25 cellular contexts compared by ENCODE assay signal in genomic region chr9:87786876-87787275, GRCh38.
DNase-seq lines count a peak whose midpoint lies in the region; ATAC-seq, FAIRE-seq and TF ChIP-seq lines count a peak whose summit lies in the region.
"Had no signal": no experiment of that assay in that cellular context is flagged by ENCODE, and none has a peak within 500 bp of the region (broad histone marks: within the 10 kb centered on the region; RNA-seq: fewer than 3 reads in every experiment).

No MANE protein-coding gene starts in this region.

- CTCF ChIA-PET in H1 (lab: Charles Lee; ENCODE audit: partially characterized antibody), result interaction anchor here (1.1 to 1.3 kb wide), 2 partner anchors 25 to 102 kb away, joined by 3 to 4 read pairs; no protein-coding TSS in a partner anchor

- H2AFZ ChIP-seq in H1 (ENCODE audit: low read length) (0 out of 2 replicates have a peak overlapping the region, but pooled peaks have one; percentile 67), hepatocyte (no peak overlapping the region)
- H2AFZ ChIP-seq: GM23248 had no signal

- no peak for TF ChIP-seq CTCF in H1 (IDR thresholded peaks at IDR 0.05; ENCODE audit: control extremely low read depth in 1 of 3, insufficient read depth in 1 of 3, low read depth in 1 of 3, low read length in 3 of 3)
- no peak for TF ChIP-seq CTCF in progenitor cell of endocrine pancreas (IDR thresholded peaks at IDR 0.05; ENCODE audit: unreplicated experiment)
- no peak for TF ChIP-seq CTCF in hepatocyte (IDR thresholded peaks at IDR 0.05; ENCODE audit: poor library complexity)
- no peak for TF ChIP-seq CTCF in foreskin keratinocyte (conservative IDR thresholded peaks at IDR 0.05)

- H3K56ac ChIP-seq in H1 (replicated peaks; ENCODE audit: insufficient read length, low read depth, low read length), result no peak overlapping the region

- H3K27ac ChIP-seq in H1 (ENCODE audit: low read depth, low read length) (no peak overlapping the region), hepatocyte (no peak overlapping the region), foreskin keratinocyte (no peak overlapping the region)
- H3K27ac ChIP-seq: GM23248 had no signal

- no peak for TF ChIP-seq EP300 in H1 (IDR thresholded peaks at IDR 0.05; ENCODE audit: borderline replicate concordance in 1 of 2, low read depth in 2 of 2, low read length in 2 of 2)

- H3K27me3 ChIP-seq in H1 (replicated peaks in 1 of 4; ENCODE audit: control insufficient read depth in 3 of 4, extremely low read depth in 1 of 4, insufficient read depth in 3 of 4, low read length in 3 of 4), result no peaks in the 10 kb centered on the region
- H3K27me3 ChIP-seq in hepatocyte, result no peaks in the 10 kb centered on the region
- no peaks in the 10 kb centered on the region for H3K27me3 ChIP-seq in foreskin keratinocyte

- H3K36me3 ChIP-seq in H1 (ENCODE audit: control insufficient read depth in 2 of 4, insufficient read depth in 4 of 4, low read length in 3 of 4) (no peaks in the 10 kb centered on the region), hepatocyte (replicated peaks; ENCODE audit: insufficient read depth, low read depth) (no peaks in the 10 kb centered on the region)
- H3K36me3 ChIP-seq: HAP-1 had no signal

- no peaks in the 10 kb centered on the region for H3K36me3 Mint-ChIP-seq in activated T-cell treated with anti-CD3 and anti-CD28 coated beads, Interleukin-2, amount 50 U/mL, for 72 hours (ENCODE audit: insufficient read depth in 2 of 2)
- no peaks in the 10 kb centered on the region for H3K36me3 Mint-ChIP-seq in progenitor cell of endocrine pancreas (ENCODE audit: insufficient read depth)
- H3K36me3 Mint-ChIP-seq: CD4-positive, alpha-beta memory T cell had no signal

- no peaks in the 10 kb centered on the region for H3K9me2 ChIP-seq in hepatocyte (replicated peaks; ENCODE audit: insufficient read depth)

- H3K4me3 ChIP-seq in H1 (ENCODE audit: extremely low read depth in 1 of 4, insufficient read depth in 2 of 4, low read depth in 3 of 4, low read length in 4 of 4), result no peak overlapping the region
- H3K4me3 ChIP-seq in hepatocyte, result no peak overlapping the region
- H3K4me3 ChIP-seq: A549, GM23248, HAP-1 had no signal

- H3K9me3 ChIP-seq in H1 (ENCODE audit: insufficient read depth in 2 of 2, low read depth in 1 of 2, low read length in 1 of 2) (no peaks in the 10 kb centered on the region), hepatocyte (ENCODE audit: low read depth) (no peaks in the 10 kb centered on the region)
- H3K9me3 ChIP-seq: A549, HAP-1 had no signal

- WGBS in H1 (ENCODE audit: extremely low coverage in 1 of 2, insufficient coverage in 1 of 2, insufficient read length in 1 of 2, insufficient replicate concordance in 2 of 2, low coverage in 1 of 2, low lambda C conversion rate in 2 of 2, missing lambda C conversion rate in 1 of 2), 2 experiments, result 84% methylated on average over 2 of the region's 2 CpGs; no CpG with 5 or more reads in 1 of the 2 experiments
- 86% methylated on average over 2 of the region's 2 CpGs for WGBS in hepatocyte (ENCODE audit: low lambda C conversion rate, missing lambda C conversion rate)

- H4K20me1 ChIP-seq in H1 (replicated peaks in 1 of 2; ENCODE audit: control insufficient read depth in 1 of 2, insufficient read depth in 2 of 2, low read length in 2 of 2) (no peaks in the 10 kb centered on the region), hepatocyte (ENCODE audit: insufficient read depth, poor library complexity, severe bottlenecking) (no peaks in the 10 kb centered on the region)

- H4K91ac ChIP-seq in H1 (replicated peaks; ENCODE audit: insufficient read length, low read length), result no peak overlapping the region

- no peak overlapping the region for H4K8ac ChIP-seq in H1 (ENCODE audit: extremely low read depth, insufficient read depth, low read length)

- FAIRE-seq in H1 (lab: Jason Lieb, UNC), result no peak
- FAIRE-seq: A549, GM12891, GM18507, H54 had no signal

- peaks cover 15% of the 10 kb centered on the region for H3K27me3 Mint-ChIP-seq in activated T-cell treated with anti-CD3 and anti-CD28 coated beads, Interleukin-2, amount 50 U/mL, for 72 hours (ENCODE audit: low read depth)
- peaks cover 3% of the 10 kb centered on the region for H3K27me3 Mint-ChIP-seq in progenitor cell of endocrine pancreas

- no peaks in the 10 kb centered on the region for H3K9me3 Mint-ChIP-seq in activated T-cell treated with anti-CD3 and anti-CD28 coated beads, Interleukin-2, amount 50 U/mL, for 72 hours
- H3K9me3 Mint-ChIP-seq in progenitor cell of endocrine pancreas (ENCODE audit: low read depth), result peaks cover 3% of the 10 kb centered on the region
- H3K9me3 Mint-ChIP-seq: HFFc6 had no signal

- H3K23me2 ChIP-seq in H1 (ENCODE audit: low read depth, low read length), result no peaks in the 10 kb centered on the region

- no peak for TF ChIP-seq POLR2A in H1 (IDR thresholded peaks at IDR 0.05; ENCODE audit: control extremely low read depth in 1 of 2, low read depth in 2 of 2, low read length in 2 of 2)

- no peaks in the 10 kb centered on the region for H3K79me1 ChIP-seq in H1 (ENCODE audit: low read depth, low read length)

- H4K5ac ChIP-seq in H1 (ENCODE audit: insufficient read length, low read depth, low read length), result no peak overlapping the region

- H3K27ac Mint-ChIP-seq in activated T-cell treated with anti-CD3 and anti-CD28 coated beads, Interleukin-2, amount 50 U/mL, for 72 hours, result no peak overlapping the region
- peak overlapping the region; percentile 31 for H3K27ac Mint-ChIP-seq in progenitor cell of endocrine pancreas
- H3K27ac Mint-ChIP-seq: CD4-positive, alpha-beta memory T cell; HFFc6 had no signal

- no peak overlapping the region for H2BK120ac ChIP-seq in H1 (replicated peaks; ENCODE audit: low read depth, low read length)

- no peak overlapping the region for H3K23ac ChIP-seq in H1 (ENCODE audit: insufficient read length)

- H3K79me2 ChIP-seq in H1 (ENCODE audit: control insufficient read depth in 1 of 2, insufficient read depth in 2 of 2, low read length in 2 of 2), result no peaks in the 10 kb centered on the region
- no peaks in the 10 kb centered on the region for H3K79me2 ChIP-seq in hepatocyte

- H2BK15ac ChIP-seq in H1 (ENCODE audit: low read length), result no peak overlapping the region

- POLR2A ChIA-PET in H1 (lab: Charles Lee; ENCODE audit: partially characterized antibody), result no interaction called here

- H2BK12ac ChIP-seq in H1 (ENCODE audit: low read depth, low read length), result no peak overlapping the region

- H3K4me1 Mint-ChIP-seq in activated T-cell treated with anti-CD3 and anti-CD28 coated beads, Interleukin-2, amount 50 U/mL, for 72 hours (ENCODE audit: low read depth), result no peaks in the 10 kb centered on the region
- peaks cover 18% of the 10 kb centered on the region for H3K4me1 Mint-ChIP-seq in progenitor cell of endocrine pancreas (ENCODE audit: low read depth)

- H3K14ac ChIP-seq in H1 (ENCODE audit: insufficient read length), result no peak overlapping the region

- H2BK20ac ChIP-seq in H1 (ENCODE audit: low read length), result no peak overlapping the region

- H3K4me1 ChIP-seq in H1 (replicated peaks in 1 of 4; ENCODE audit: control insufficient read depth in 3 of 4, insufficient read depth in 4 of 4, low read length in 3 of 4) (no peaks in the 10 kb centered on the region), hepatocyte (ENCODE audit: insufficient read depth) (peaks cover 5% of the 10 kb centered on the region), foreskin keratinocyte (no peaks in the 10 kb centered on the region)
- H3K4me1 ChIP-seq: HAP-1 had no signal

- no peak overlapping the region for H2BK5ac ChIP-seq in H1 (ENCODE audit: low read depth, low read length)

- H3K4me3 Mint-ChIP-seq in activated T-cell treated with anti-CD3 and anti-CD28 coated beads, Interleukin-2, amount 50 U/mL, for 72 hours, result no peak overlapping the region
- H3K4me3 Mint-ChIP-seq in progenitor cell of endocrine pancreas (ENCODE audit: low read depth), result no peak overlapping the region
- H3K4me3 Mint-ChIP-seq: CD4-positive, alpha-beta memory T cell; HFFc6 had no signal

- H3K18ac ChIP-seq in H1 (ENCODE audit: extremely low read depth, low read length), result no peak overlapping the region

- no peak for DNase-seq in activated T-cell treated with anti-CD3 and anti-CD28 coated beads, Interleukin-2, amount 50 U/mL, for 72 hours
- no peak for DNase-seq in activated T-cell treated with anti-CD3 and anti-CD28 coated beads, Interleukin-2, amount 50 U/mL, for 1 hour
- DNase-seq in OCI-M1 (lab: John Stamatoyannopoulos, UW) (peak; percentile 26), H1 (ENCODE audit: low read depth in 1 of 2, low spot score in 2 of 2) (no peak), progenitor cell of endocrine pancreas (ENCODE audit: low spot score, unreplicated experiment) (no peak), hepatocyte (ENCODE audit: low spot score) (no peak), NCI-H1092 treated with DMSO at 0.1 percent for 48 hours (lab: John Stamatoyannopoulos, UW) (no peak), foreskin keratinocyte (no peak)
- DNase-seq: 8988T; ACHN; AML-193; C1 segment of cervical spinal cord; Calu3; CD4-positive, alpha-beta memory T cell; COR-L47; DMS53; DMS79 treated with DMSO at 0.1 percent for 48 hours; GF-D8; GM23248; HFFc6 had no signal

- H2AK5ac ChIP-seq in H1 (ENCODE audit: low read depth, low read length), result no peak overlapping the region

- H3K4ac ChIP-seq in H1 (replicated peaks; ENCODE audit: insufficient read length, low read depth, low read length), result no peak overlapping the region

- no peak for TF ChIP-seq RAD21 in H1 (IDR thresholded peaks at IDR 0.05 in 1 of 2, conservative IDR thresholded peaks at IDR 0.05 in 1 of 2; ENCODE audit: low read depth in 2 of 2, low read length in 2 of 2)

- ATAC-seq in activated T-cell treated with anti-CD3 and anti-CD28 coated beads, Interleukin-2, amount 50 U/mL, for 72 hours (replicated peaks in 1 of 2), result peak; percentile 47 to 53
- ATAC-seq in foreskin keratinocyte, result no peak
- ATAC-seq: A549 had no signal

- H3K9ac ChIP-seq in H1 (replicated peaks in 1 of 4; ENCODE audit: extremely low read depth in 1 of 4, low read depth in 3 of 4, low read length in 3 of 4), result no peak overlapping the region
- H3K9ac ChIP-seq: GM23248 had no signal

- H3K4me2 ChIP-seq in H1 (ENCODE audit: insufficient read depth in 1 of 2, low read depth in 2 of 2, low read length in 2 of 2) (no peak overlapping the region), hepatocyte (no peak overlapping the region)
- H3K4me2 ChIP-seq: A549 had no signal

TF ChIP-seq in H1, 55 proteins besides CTCF, POLR2A, EP300 and RAD21 (continues in another document):
- TF ChIP-seq JUN (IDR thresholded peaks at IDR 0.05; ENCODE audit: low read depth, low read length), result no peak
- no peak for TF ChIP-seq EGR1 (IDR thresholded peaks at IDR 0.05; ENCODE audit: borderline replicate concordance, low read depth, low read length)
- no peak for TF ChIP-seq POU5F1 (IDR thresholded peaks at IDR 0.05; ENCODE audit: low read depth, low read length)
- no peak for TF ChIP-seq PHF8 (conservative IDR thresholded peaks at IDR 0.05; ENCODE audit: low read depth, low read length)
- no peak for TF ChIP-seq SIN3A (conservative IDR thresholded peaks at IDR 0.05 in 1 of 2, IDR thresholded peaks at IDR 0.05 in 1 of 2; ENCODE audit: low read depth in 1 of 2, low read length in 2 of 2)
- no peak for TF ChIP-seq TBP (IDR thresholded peaks at IDR 0.05; ENCODE audit: low read depth, low read length)
- no peak for TF ChIP-seq SAP30 (IDR thresholded peaks at IDR 0.05; ENCODE audit: insufficient read depth, insufficient replicate concordance, low read length)
- TF ChIP-seq CBX8 (IDR thresholded peaks at IDR 0.05; ENCODE audit: borderline replicate concordance, low read depth, low read length), result no peak
- no peak for TF ChIP-seq CHD2 (IDR thresholded peaks at IDR 0.05; ENCODE audit: low read length)
